In the genomic region with DNA sequence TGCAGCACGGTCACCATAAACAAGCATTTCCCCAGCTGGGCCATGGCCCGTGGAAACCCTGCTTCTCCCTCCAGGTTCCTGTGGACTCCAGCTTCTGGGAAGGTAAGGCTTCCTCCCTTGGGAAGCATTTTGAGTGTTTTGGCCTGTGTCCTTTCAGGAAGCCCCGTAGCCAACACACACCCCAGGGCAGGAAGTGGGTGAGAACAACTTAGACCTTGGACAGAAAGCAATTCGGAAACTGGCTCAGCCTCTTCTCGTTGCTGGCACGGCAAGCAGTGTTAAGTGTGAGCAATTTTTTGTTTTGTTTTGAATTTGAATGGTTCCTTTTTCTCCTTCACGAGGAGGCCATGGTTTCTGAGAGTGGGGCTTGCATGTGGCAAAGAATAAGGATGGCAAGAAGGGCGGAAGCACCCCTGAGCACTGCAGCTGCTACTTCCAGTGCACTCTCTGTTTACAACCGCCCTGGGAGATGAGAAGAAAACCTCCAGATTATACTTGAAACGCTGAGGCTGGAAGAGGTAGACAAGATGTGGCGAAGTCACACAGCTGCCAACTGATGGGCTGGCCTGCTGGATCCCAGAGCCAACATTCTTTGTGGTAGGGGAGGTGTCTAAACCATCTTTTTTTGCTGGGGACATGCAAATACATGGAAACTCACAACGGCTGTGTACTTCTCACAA, we compare ENCODE assay signal across 11 cellular contexts. TPM values are rescaled to one million over a fixed set of nuclear protein-coding genes. Genes with fewer than 3 reads are reported as not detected.
DNase-seq lines count a peak whose midpoint lies in the region; ATAC-seq and TF ChIP-seq lines count a peak whose summit lies in the region.
"Had no signal": no experiment of that assay in that cellular context is flagged by ENCODE, and none has a peak within 500 bp of the region (broad histone marks: within the 10 kb centered on the region; RNA-seq: fewer than 3 reads in every experiment).

No MANE protein-coding gene starts in this region.

- H3K36me3 ChIP-seq in ACC112 (ENCODE audit: insufficient read depth, low read length) (no peaks in the 10 kb centered on the region), adrenal gland (replicated peaks in 1 of 2) (no peaks in the 10 kb centered on the region)

- TF ChIP-seq CTCF in adrenal gland (IDR thresholded peaks at IDR 0.05) = no peak

- WGBS in adrenal gland, 4 donors = 52 to 57% (median 54%) methylated on average over 10 to 12 of the region's 12 CpGs

- no peak for TF ChIP-seq POLR2A in adrenal gland (IDR thresholded peaks at IDR 0.05)

- H3K79me2 ChIP-seq in ACC112 (ENCODE audit: control insufficient read depth, insufficient read depth, low read length, unreplicated experiment) = no peaks in the 10 kb centered on the region

- no peaks in the 10 kb centered on the region for H3K9me3 ChIP-seq in adrenal gland (replicated peaks in 1 of 3)

- peak overlapping the region; percentile 80 for H2AFZ ChIP-seq in ACC112 (ENCODE audit: low read length, unreplicated experiment)

- DNase-seq in adrenal gland (peak in 5 of 7 donors; percentile 24 to 59 (median 30)), lung microvascular endothelial cell (ENCODE audit: low read depth in 2 of 2) (peak; percentile 82 to 89), NCI-H69 (lab: John Stamatoyannopoulos, UW) (no peak), SK-N-DZ (ENCODE audit: low spot score) (no peak)
- DNase-seq in central memory CD4-positive, alpha-beta T cell = no peak
- DNase-seq: activated effector memory CD4-positive, alpha-beta T cell treated with Interleukin-2 at 50 U/mL for 16 hours; CD4-positive, CD25-positive, alpha-beta regulatory T cell had no signal

- H3K4me3 ChIP-seq in ACC112 (ENCODE audit: low read depth, low read length) = peak overlapping the region; percentile 21; the same call in 1 of the 2 replicates
- H3K4me3 ChIP-seq in adrenal gland = no peak overlapping the region

- H3K27me3 ChIP-seq in ACC112 (ENCODE audit: insufficient read depth, low read length) = peaks cover 5% of the 10 kb centered on the region; the same call in 1 of the 2 replicates
- H3K27me3 ChIP-seq in adrenal gland = no peaks in the 10 kb centered on the region

- intact Hi-C loops in adrenal gland (cut with DNase I) = no loop called here

- H3K27ac ChIP-seq in ACC112 (ENCODE audit: low read depth, low read length) (peak overlapping the region; percentile 30; the same call in 1 of the 2 replicates), adrenal gland (peak overlapping the region in 2 of 5 donors; percentile 38 to 54)

- H3K4me1 ChIP-seq in ACC112 (ENCODE audit: control insufficient read depth, insufficient read depth, low read length, unreplicated experiment) (peaks cover 26% of the 10 kb centered on the region), adrenal gland (replicated peaks in 1 of 2) (no peaks in the 10 kb centered on the region)

- ATAC-seq in GM19023 (IDR thresholded peaks at IDR 0.05; ENCODE audit: unreplicated experiment) (peak; percentile 51), GM21737 (IDR thresholded peaks at IDR 0.05; ENCODE audit: unreplicated experiment) (no peak)

RNA-seq across cellular contexts. Expression of gene CYTL1, which starts 14.1 kb away (rescaled TPM):
- total RNA-seq in adrenal gland (1 to 10 TPM in 7 of 8 donors, not detected in 1; 1.0 to 5.7 (median 1.8) TPM), lung microvascular endothelial cell (4.6 and 17.0 TPM in 2 replicates)
- 1 to 10 TPM in 1 of 3 donors, under 1 TPM in 2; 0.48 to 1.1 (median 0.51) TPM for polyA plus RNA-seq in adrenal gland
- 0.65 and 1.2 TPM in 2 replicates for polyA plus RNA-seq in SK-N-DZ (2014; cell fraction: cytosol; rRNA removed)
- 2.3 and 2.4 TPM in 2 replicates for polyA plus RNA-seq in SK-N-DZ (2014; cell fraction: nucleus; rRNA removed)
- total RNA-seq: T-helper 1 cell treated with Interleukin-12 subunit alpha and Interleukin-12 subunit beta and Interleukin-4 antibody, amounts not matched to agents 30 ng/mL and 1 ng/mL, for 36 hours had no signal
- polyA plus RNA-seq: CD4-positive, CD25-positive, alpha-beta regulatory T cell had no signal

RNA-seq across cellular contexts. Expression of gene STK32B, which starts 17.9 kb away (rescaled TPM):
- total RNA-seq in adrenal gland (1 to 10 TPM in 2 of 8 donors, under 1 TPM in 6; 0.32 to 6.8 (median 0.75) TPM), lung microvascular endothelial cell (13.1 and 17.9 TPM in 2 replicates)
- polyA plus RNA-seq in adrenal gland = under 1 TPM; 0.16 to 0.30 (median 0.29) TPM
- 3.9 and 6.1 TPM in 2 replicates for polyA plus RNA-seq in SK-N-DZ (2014; cell fraction: cytosol; rRNA removed)
- polyA plus RNA-seq in SK-N-DZ (2014; cell fraction: nucleus; rRNA removed) = 4.1 and 4.7 TPM in 2 replicates
- total RNA-seq: CD4-positive, CD25-positive, alpha-beta regulatory T cell; T-helper 1 cell treated with Interleukin-12 subunit alpha and Interleukin-12 subunit beta and Interleukin-4 antibody, amounts not matched to agents 30 ng/mL and 1 ng/mL, for 36 hours had no signal
- polyA plus RNA-seq: CD4-positive, CD25-positive, alpha-beta regulatory T cell had no signal

Comparison
In these comparisons a context has a peak if more than half of its experiments do, and no peak if none do; other contexts are left out.
1. DNase-seq: peak in adrenal gland (5 of 7) and lung microvascular endothelial cell (2 of 2); none in NCI-H69 (single experiment), SK-N-DZ (single experiment) and central memory CD4-positive, alpha-beta T cell (single experiment).